Comparison of ENCODE assay signal across 25 cellular contexts in genomic region chr4:15084780-15085179, GRCh38.
"Had no signal": no experiment of that assay in that cellular context is flagged by ENCODE, and none has a peak within 500 bp of the region (broad histone marks: within the 10 kb centered on the region; RNA-seq: fewer than 3 reads in every experiment).

No MANE protein-coding gene starts in this region.

- H3K36me3 ChIP-seq: lower lobe of right lung, neural progenitor cell, ovary, right atrium auricular region, right lobe of liver, tibial nerve, vagina had no signal

- FAIRE-seq: keratinocyte had no signal

- H3K4me3 ChIP-seq: lower lobe of right lung, neural progenitor cell, ovary, right atrium auricular region, right lobe of liver, smooth muscle cell, tibial nerve, vagina had no signal

- DNase-seq: hippocampal formation; kidney glomerular epithelial cell; left cardiac atrium; lower lobe of right lung; mesendoderm; naive B cell; natural killer cell; nephron progenitor cell; ovary; right lobe of liver; stimulated activated CD4-positive, alpha-beta T cell treated with anti-CD3 and anti-CD28 coated beads, Interleukin-1b, Interleukin-23, amount 100 ng/mL, for 48 hours; stimulated activated CD4-positive, alpha-beta T cell treated with anti-CD3 and anti-CD28 coated beads, Interleukin-2, amount 100 ng/mL, for 48 hours; stimulated activated CD4-positive, alpha-beta T cell treated with anti-CD3 and anti-CD28 coated beads, Interleukin-4, amount 100 ng/mL, for 4 hours; stimulated activated CD8-positive, alpha-beta memory T cell treated with anti-CD3 and anti-CD28 coated beads, Interleukin-4, amount 100 ng/mL, for 48 hours; stimulated activated naive CD4-positive, alpha-beta T cell treated with Interleukin-2 at 50 U/mL for 16 hours; stimulated activated naive CD8-positive, alpha-beta T cell treated with anti-CD3 and anti-CD28 coated beads, Interleukin-15, amount 100 ng/mL, for 72 hours; substantia nigra had no signal

- H3K4me1 ChIP-seq: lower lobe of right lung, neural progenitor cell, right atrium auricular region, right lobe of liver, tibial nerve, vagina had no signal

- ATAC-seq: left cardiac atrium; left lobe of liver; lower lobe of right lung; natural killer cell; right lobe of liver; stimulated activated memory B cell treated with anti-CD40 and anti-IgM and Interleukin-4, amounts not matched to agents 10 μg/mL and 1 μg/mL and 100 μg/mL, for 72 hours; stimulated activated naive CD8-positive, alpha-beta T cell treated with anti-CD3 and anti-CD28 coated beads, Interleukin-15, amount 100 ng/mL, for 72 hours had no signal

- H3K9me3 ChIP-seq: lower lobe of right lung, ovary, right atrium auricular region, right lobe of liver, vagina had no signal

- H3K27me3 ChIP-seq: neural progenitor cell, ovary, right atrium auricular region, right lobe of liver, tibial nerve, vagina had no signal

- H3K27ac ChIP-seq: lower lobe of right lung, neural progenitor cell, ovary, right atrium auricular region, right lobe of liver, tibial nerve, vagina had no signal
